ENCODE assay signal across 8 cellular contexts in genomic region chr14:39265032-39265431, GRCh38. TPM values are rescaled to one million over a fixed set of nuclear protein-coding genes. Genes with fewer than 3 reads are reported as not detected.
DNase-seq lines count a peak whose midpoint lies in the region; ATAC-seq and TF ChIP-seq lines count a peak whose summit lies in the region.

No MANE protein-coding gene starts in this region.

- TF ChIP-seq CTCF in brain (conservative IDR thresholded peaks at IDR 0.05) (no peak), nephron progenitor cell (IDR thresholded peaks at IDR 0.05) (no peak), GM13976 (IDR thresholded peaks at IDR 0.05; ENCODE audit: borderline replicate concordance, control extremely low read depth, extremely low read depth, insufficient read depth, missing control alignments) (no peak)

- H3K27me3 Mint-ChIP-seq in brain = peaks cover 13% of the 10 kb centered on the region
- no peaks in the 10 kb centered on the region for H3K27me3 Mint-ChIP-seq in nephron progenitor cell (ENCODE audit: low read depth, poor library complexity)

- peak overlapping the region; percentile 69 to 95 (median 85) for H3K27ac Mint-ChIP-seq in brain
- H3K27ac Mint-ChIP-seq in nephron progenitor cell = no peak overlapping the region

- ATAC-seq in GM21447 (IDR thresholded peaks at IDR 0.05; ENCODE audit: unreplicated experiment) (no peak), GM19324 (IDR thresholded peaks at IDR 0.05; ENCODE audit: low FRiP score, unreplicated experiment) (no peak)

- peak overlapping the region; percentile 78 to 91 (median 82) for H3K4me3 Mint-ChIP-seq in brain
- peak overlapping the region; percentile 71 for H3K4me3 Mint-ChIP-seq in nephron progenitor cell

- H3K36me3 Mint-ChIP-seq in brain (no peaks in the 10 kb centered on the region), nephron progenitor cell (ENCODE audit: low read depth) (no peaks in the 10 kb centered on the region)

- H3K4me1 Mint-ChIP-seq in brain = peaks cover 43% of the 10 kb centered on the region
- peaks cover 38% of the 10 kb centered on the region for H3K4me1 Mint-ChIP-seq in nephron progenitor cell

- in situ Hi-C loops in Caki2 (cut with HindIII; ENCODE audit: low pct_unique_long_range_greater_than_20kb, low sequenced_read_pairs) (no loop called here), GM13976 (cut with MboI; ENCODE audit: low sequenced_read_pairs, unreplicated experiment) (no loop called here)

- DNase-seq in Caki2 (ENCODE audit: low read depth) (peak; percentile 10), LHCN-M2 (ENCODE audit: low read depth) (peak; percentile 52), nephron progenitor cell (no peak), GM13976 (ENCODE audit: low spot score) (no peak), C1 segment of cervical spinal cord (lab: John Stamatoyannopoulos, UW) (no peak)

- H3K9me3 Mint-ChIP-seq in brain (peaks cover 10 to 21% (median 12%) of the 10 kb centered on the region in 5 experiments), nephron progenitor cell (peaks cover 29% of the 10 kb centered on the region)

RNA-seq across cellular contexts. Expression of gene MIA2, which starts 31.3 kb away (rescaled TPM):
- 18.3 and 29.2 TPM in 2 replicates for total RNA-seq in Caki2 (2014; rRNA removed; shearing (Covaris generic); ENCODE audit: low replicate concordance)
- total RNA-seq in LHCN-M2 (2014; rRNA removed) = 11.1 and 11.3 TPM in 2 replicates
- polyA plus RNA-seq in LHCN-M2 (2012) = 3.7 TPM
- 8.7 TPM for polyA plus RNA-seq in brain (ENCODE audit: insufficient read depth, low read depth, low replicate concordance)

Comparison
In these comparisons a context has a peak if more than half of its experiments do, and no peak if none do; other contexts are left out.
1. DNase-seq: peak in Caki2 (single experiment) and LHCN-M2 (single experiment); none in nephron progenitor cell (single experiment), GM13976 (single experiment) and C1 segment of cervical spinal cord (0 of 14).